In the genomic region with DNA sequence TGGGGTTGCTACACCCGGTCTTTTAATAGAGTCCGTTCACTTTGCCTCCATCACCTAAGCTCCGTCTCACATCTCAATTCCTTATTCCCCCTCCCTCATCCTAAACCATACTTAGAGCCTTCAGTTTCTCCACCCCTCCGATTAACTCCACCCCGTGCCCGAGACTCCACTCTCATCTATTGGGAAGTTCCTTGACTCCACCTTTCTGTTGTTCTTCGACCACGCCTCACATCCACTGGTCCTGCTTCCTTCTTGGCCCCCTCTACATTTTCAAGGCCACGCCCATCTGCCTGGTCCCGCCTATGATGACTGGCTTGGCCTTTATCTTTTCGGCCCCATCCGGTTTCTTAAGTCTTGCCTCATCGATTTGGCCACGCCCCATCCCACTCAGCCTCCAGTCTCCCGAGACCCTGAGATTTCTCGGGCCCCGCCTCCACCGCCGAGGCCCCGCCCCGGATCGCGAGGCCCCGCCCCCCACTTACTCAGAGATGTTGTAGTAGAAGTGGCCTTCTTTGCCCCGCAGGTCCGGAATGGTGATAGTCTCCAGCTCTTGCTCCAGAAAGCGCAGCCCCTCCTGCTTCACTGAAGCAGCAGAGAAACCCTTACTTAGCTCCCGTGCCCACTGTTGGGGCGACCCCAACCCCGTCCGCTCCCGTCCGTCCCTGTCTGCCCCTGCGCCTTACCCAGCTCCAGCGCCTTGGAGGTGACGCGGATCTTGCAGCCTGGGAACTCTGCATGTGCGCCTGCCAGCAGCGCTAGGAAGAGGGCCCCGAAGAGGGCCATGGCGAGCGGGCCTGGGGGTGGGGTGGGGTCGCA, we compare ENCODE assay signal across 1 cellular context.
TF ChIP-seq lines count a peak whose summit lies in the region.

No MANE protein-coding gene starts in this region.

TF ChIP-seq in GM12878, 131 proteins besides CTCF, POLR2A, EP300 and RAD21 (continued from another document):
- no peak for TF ChIP-seq POLR2AphosphoS2 (IDR thresholded peaks at IDR 0.05; ENCODE audit: low read depth, low read length)
- TF ChIP-seq RUNX3 (IDR thresholded peaks at IDR 0.05; ENCODE audit: low read length) = no peak
- no peak for TF ChIP-seq RCOR1 (conservative IDR thresholded peaks at IDR 0.05; ENCODE audit: low read depth, low read length)
- no peak for TF ChIP-seq ZNF207 (IDR thresholded peaks at IDR 0.05; ENCODE audit: borderline replicate concordance)
- TF ChIP-seq PAX8 (IDR thresholded peaks at IDR 0.05) = no peak
- peak; percentile 22; the same call in 1 of the 2 replicates for TF ChIP-seq LARP7 (IDR thresholded peaks at IDR 0.05)
- TF ChIP-seq BCL3 (IDR thresholded peaks at IDR 0.05; ENCODE audit: borderline replicate concordance, insufficient read depth, low read depth, low read length, poor library complexity, severe bottlenecking) = no peak
- TF ChIP-seq ZSCAN29 (IDR thresholded peaks at IDR 0.05) = no peak
- no peak for TF ChIP-seq SREBF2 (IDR thresholded peaks at IDR 0.05; ENCODE audit: low read length)
- TF ChIP-seq POU2F2 (IDR thresholded peaks at IDR 0.05; ENCODE audit: borderline replicate concordance, low read depth, low read length) = 0 out of 3 replicates have a peak, but pooled peaks have one; percentile 10
- TF ChIP-seq EED (IDR thresholded peaks at IDR 0.05; ENCODE audit: low read depth) = no peak
- TF ChIP-seq, protein P1, sequence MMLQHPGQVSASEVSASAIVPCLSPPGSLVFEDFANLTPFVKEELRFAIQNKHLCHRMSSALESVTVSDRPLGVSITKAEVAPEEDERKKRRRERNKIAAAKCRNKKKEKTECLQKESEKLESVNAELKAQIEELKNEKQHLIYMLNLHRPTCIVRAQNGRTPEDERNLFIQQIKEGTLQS (IDR thresholded peaks at IDR 0.05; ENCODE audit: borderline replicate concordance, extremely low read depth, low read depth, low read length) = no peak
- no peak for TF ChIP-seq SIN3A (IDR thresholded peaks at IDR 0.05; ENCODE audit: low read depth, low read length)
- TF ChIP-seq NFXL1 (IDR thresholded peaks at IDR 0.05; ENCODE audit: borderline replicate concordance) = no peak
- TF ChIP-seq RFX5 (IDR thresholded peaks at IDR 0.05; ENCODE audit: low read depth, low read length) = 0 out of 2 replicates have a peak, but pooled peaks have one; percentile 52
- peak; percentile 8 for TF ChIP-seq PBX3 (IDR thresholded peaks at IDR 0.05; ENCODE audit: insufficient replicate concordance, low read depth, low read length)
- TF ChIP-seq E4F1 (IDR thresholded peaks at IDR 0.05; ENCODE audit: borderline replicate concordance, partially characterized antibody) = peak; percentile 30
- TF ChIP-seq, protein P2, sequence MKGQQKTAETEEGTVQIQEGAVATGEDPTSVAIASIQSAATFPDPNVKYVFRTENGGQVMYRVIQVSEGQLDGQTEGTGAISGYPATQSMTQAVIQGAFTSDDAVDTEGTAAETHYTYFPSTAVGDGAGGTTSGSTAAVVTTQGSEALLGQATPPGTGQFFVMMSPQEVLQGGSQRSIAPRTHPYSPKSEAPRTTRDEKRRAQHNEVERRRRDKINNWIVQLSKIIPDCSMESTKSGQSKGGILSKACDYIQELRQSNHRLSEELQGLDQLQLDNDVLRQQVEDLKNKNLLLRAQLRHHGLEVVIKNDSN (IDR thresholded peaks at IDR 0.05; ENCODE audit: borderline replicate concordance, extremely low read length, insufficient read depth, low read depth, low read length) = no peak
- TF ChIP-seq KAT2A (conservative IDR thresholded peaks at IDR 0.05; ENCODE audit: control insufficient read depth, low read depth, low read length) = no peak
- peak; percentile 77 for TF ChIP-seq POLR2AphosphoS5 (IDR thresholded peaks at IDR 0.05; ENCODE audit: low read length)
- peak; percentile 99 for TF ChIP-seq HDGF (IDR thresholded peaks at IDR 0.05)
- peak; percentile 8; the same call in 1 of the 2 replicates for TF ChIP-seq CREM (IDR thresholded peaks at IDR 0.05; ENCODE audit: low read depth)
- TF ChIP-seq, protein P3, sequence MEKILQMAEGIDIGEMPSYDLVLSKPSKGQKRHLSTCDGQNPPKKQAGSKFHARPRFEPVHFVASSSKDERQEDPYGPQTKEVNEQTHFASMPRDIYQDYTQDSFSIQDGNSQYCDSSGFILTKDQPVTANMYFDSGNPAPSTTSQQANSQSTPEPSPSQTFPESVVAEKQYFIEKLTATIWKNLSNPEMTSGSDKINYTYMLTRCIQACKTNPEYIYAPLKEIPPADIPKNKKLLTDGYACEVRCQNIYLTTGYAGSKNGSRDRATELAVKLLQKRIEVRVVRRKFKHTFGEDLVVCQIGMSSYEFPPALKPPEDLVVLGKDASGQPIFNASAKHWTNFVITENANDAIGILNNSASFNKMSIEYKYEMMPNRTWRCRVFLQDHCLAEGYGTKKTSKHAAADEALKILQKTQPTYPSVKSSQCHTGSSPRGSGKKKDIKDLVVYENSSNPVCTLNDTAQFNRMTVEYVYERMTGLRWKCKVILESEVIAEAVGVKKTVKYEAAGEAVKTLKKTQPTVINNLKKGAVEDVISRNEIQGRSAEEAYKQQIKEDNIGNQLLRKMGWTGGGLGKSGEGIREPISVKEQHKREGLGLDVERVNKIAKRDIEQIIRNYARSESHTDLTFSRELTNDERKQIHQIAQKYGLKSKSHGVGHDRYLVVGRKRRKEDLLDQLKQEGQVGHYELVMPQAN (conservative IDR thresholded peaks at IDR 0.05) = no peak
- TF ChIP-seq, protein P4, sequence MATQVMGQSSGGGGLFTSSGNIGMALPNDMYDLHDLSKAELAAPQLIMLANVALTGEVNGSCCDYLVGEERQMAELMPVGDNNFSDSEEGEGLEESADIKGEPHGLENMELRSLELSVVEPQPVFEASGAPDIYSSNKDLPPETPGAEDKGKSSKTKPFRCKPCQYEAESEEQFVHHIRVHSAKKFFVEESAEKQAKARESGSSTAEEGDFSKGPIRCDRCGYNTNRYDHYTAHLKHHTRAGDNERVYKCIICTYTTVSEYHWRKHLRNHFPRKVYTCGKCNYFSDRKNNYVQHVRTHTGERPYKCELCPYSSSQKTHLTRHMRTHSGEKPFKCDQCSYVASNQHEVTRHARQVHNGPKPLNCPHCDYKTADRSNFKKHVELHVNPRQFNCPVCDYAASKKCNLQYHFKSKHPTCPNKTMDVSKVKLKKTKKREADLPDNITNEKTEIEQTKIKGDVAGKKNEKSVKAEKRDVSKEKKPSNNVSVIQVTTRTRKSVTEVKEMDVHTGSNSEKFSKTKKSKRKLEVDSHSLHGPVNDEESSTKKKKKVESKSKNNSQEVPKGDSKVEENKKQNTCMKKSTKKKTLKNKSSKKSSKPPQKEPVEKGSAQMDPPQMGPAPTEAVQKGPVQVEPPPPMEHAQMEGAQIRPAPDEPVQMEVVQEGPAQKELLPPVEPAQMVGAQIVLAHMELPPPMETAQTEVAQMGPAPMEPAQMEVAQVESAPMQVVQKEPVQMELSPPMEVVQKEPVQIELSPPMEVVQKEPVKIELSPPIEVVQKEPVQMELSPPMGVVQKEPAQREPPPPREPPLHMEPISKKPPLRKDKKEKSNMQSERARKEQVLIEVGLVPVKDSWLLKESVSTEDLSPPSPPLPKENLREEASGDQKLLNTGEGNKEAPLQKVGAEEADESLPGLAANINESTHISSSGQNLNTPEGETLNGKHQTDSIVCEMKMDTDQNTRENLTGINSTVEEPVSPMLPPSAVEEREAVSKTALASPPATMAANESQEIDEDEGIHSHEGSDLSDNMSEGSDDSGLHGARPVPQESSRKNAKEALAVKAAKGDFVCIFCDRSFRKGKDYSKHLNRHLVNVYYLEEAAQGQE (IDR thresholded peaks at IDR 0.05; ENCODE audit: low read depth, low read length) = no peak
- peak; percentile 62; the same call in 1 of the 2 replicates for TF ChIP-seq BRCA1 (IDR thresholded peaks at IDR 0.05; ENCODE audit: low read depth, low read length)
- no peak for TF ChIP-seq ZBTB33 (IDR thresholded peaks at IDR 0.05)
- no peak for TF ChIP-seq SMARCA5 (IDR thresholded peaks at IDR 0.05)
- TF ChIP-seq SUPT20H (IDR thresholded peaks at IDR 0.05; ENCODE audit: borderline replicate concordance, control insufficient read depth, low read depth, low read length) = no peak
- no peak for TF ChIP-seq RELA (IDR thresholded peaks at IDR 0.05; ENCODE audit: borderline replicate concordance, partially characterized antibody)
- TF ChIP-seq TCF7 (IDR thresholded peaks at IDR 0.05; ENCODE audit: borderline replicate concordance) = no peak
- peak in 1 of 2 experiments; percentile 63; a peak in 1 of 4 replicates for TF ChIP-seq CEBPB (IDR thresholded peaks at IDR 0.05; ENCODE audit: borderline replicate concordance in 1 of 2, low read depth in 2 of 2, low read length in 2 of 2)
- no peak for TF ChIP-seq SKIL (IDR thresholded peaks at IDR 0.05; ENCODE audit: low read depth, poor library complexity, severe bottlenecking)
- no peak for TF ChIP-seq CHD4 (IDR thresholded peaks at IDR 0.05)
- TF ChIP-seq GATAD2B (conservative IDR thresholded peaks at IDR 0.05; ENCODE audit: low read depth) = no peak
- no peak for TF ChIP-seq MYB (IDR thresholded peaks at IDR 0.05; ENCODE audit: borderline replicate concordance, low read depth, low read length)
- TF ChIP-seq SP1 (IDR thresholded peaks at IDR 0.05; ENCODE audit: low read depth, low read length) = no peak
- TF ChIP-seq PKNOX1 (IDR thresholded peaks at IDR 0.05) = peak; percentile 84
- peak; percentile 74 for TF ChIP-seq ATF7 (IDR thresholded peaks at IDR 0.05; ENCODE audit: low read depth)
- TF ChIP-seq FOS (IDR thresholded peaks at IDR 0.05; ENCODE audit: borderline replicate concordance, extremely low read depth, insufficient read length) = no peak
TF ChIP-seq in GM12878: peak in this region for 17.
